Comparison of ENCODE assay signal across 1 cellular context in genomic region chr2:215906458-215906857, GRCh38.
TF ChIP-seq lines count a peak whose summit lies in the region.

No MANE protein-coding gene starts in this region.

TF ChIP-seq in GM23338, 12 proteins besides CTCF, POLR2A, EP300 and RAD21 (continued from another document):
- TF ChIP-seq ZNF462 (CRISPR knock-in tag; IDR thresholded peaks at IDR 0.05): no peak
